In the genomic region with DNA sequence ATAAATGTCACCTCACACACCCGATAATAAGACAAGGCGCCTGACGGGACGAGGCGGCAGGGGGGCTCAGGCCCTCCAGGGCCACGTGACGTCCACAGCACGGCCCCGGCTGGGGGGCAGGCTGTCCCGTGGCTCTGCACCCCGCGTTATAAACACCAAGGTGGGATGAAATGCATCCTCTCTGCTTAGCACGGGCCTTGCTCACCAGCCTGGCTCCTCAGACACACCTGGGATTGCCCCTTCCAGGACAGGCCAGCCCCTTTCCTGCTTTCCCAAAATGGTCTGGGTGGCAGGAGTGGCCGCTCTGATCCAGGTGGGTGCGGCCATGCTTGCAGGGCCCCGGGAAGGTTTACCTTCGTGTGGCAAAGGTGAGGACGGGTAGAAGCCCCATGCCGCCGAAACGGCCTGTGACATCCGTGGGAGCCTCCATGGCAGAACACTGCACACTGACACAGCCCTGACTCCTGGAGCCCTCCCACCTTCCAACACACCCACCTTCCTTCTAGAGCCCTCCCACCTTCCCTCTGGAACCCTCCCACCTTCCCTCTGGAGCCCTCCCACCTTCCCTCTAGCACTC, we compare ENCODE assay signal across 19 cellular contexts. TPM values are rescaled to one million over a fixed set of nuclear protein-coding genes. Genes with fewer than 3 reads are reported as not detected.
DNase-seq lines count a peak whose midpoint lies in the region; ATAC-seq and TF ChIP-seq lines count a peak whose summit lies in the region.
"Had no signal": no experiment of that assay in that cellular context is flagged by ENCODE, and none has a peak within 500 bp of the region (broad histone marks: within the 10 kb centered on the region; RNA-seq: fewer than 3 reads in every experiment).

No MANE protein-coding gene starts in this region.

- no peak overlapping the region for H3K4me3 Mint-ChIP-seq in nephron progenitor cell
- no peak overlapping the region for H3K4me3 Mint-ChIP-seq in effector memory CD8-positive, alpha-beta T cell
- H3K4me3 Mint-ChIP-seq: CD8-positive, alpha-beta T cell; central memory CD8-positive, alpha-beta T cell; naive B cell had no signal

- peak overlapping the region; percentile 23 for H3K27ac ChIP-seq in cardiac muscle cell
- H3K27ac ChIP-seq: esophagus squamous epithelium had no signal

- no peaks in the 10 kb centered on the region for H3K36me3 ChIP-seq in BE2C
- H3K36me3 ChIP-seq in HAP-1 (replicated peaks) = no peaks in the 10 kb centered on the region
- peaks cover 18% of the 10 kb centered on the region for H3K36me3 ChIP-seq in cardiac muscle cell

- peaks cover 9% of the 10 kb centered on the region for H3K36me3 Mint-ChIP-seq in nephron progenitor cell (ENCODE audit: low read depth)
- H3K36me3 Mint-ChIP-seq in effector memory CD8-positive, alpha-beta T cell (ENCODE audit: insufficient read depth) = no peaks in the 10 kb centered on the region
- H3K36me3 Mint-ChIP-seq: naive B cell had no signal

- H3K4me1 ChIP-seq in BE2C = no peaks in the 10 kb centered on the region
- no peaks in the 10 kb centered on the region for H3K4me1 ChIP-seq in HAP-1
- no peaks in the 10 kb centered on the region for H3K4me1 ChIP-seq in cardiac muscle cell (ENCODE audit: low read depth)
- H3K4me1 ChIP-seq: esophagus squamous epithelium had no signal

- no peaks in the 10 kb centered on the region for H3K9me3 Mint-ChIP-seq in nephron progenitor cell
- no peaks in the 10 kb centered on the region for H3K9me3 Mint-ChIP-seq in effector memory CD8-positive, alpha-beta T cell
- H3K9me3 Mint-ChIP-seq: central memory CD8-positive, alpha-beta T cell had no signal

- DNase-seq in BE2C (peak; percentile 12), HAP-1 (ENCODE audit: low spot score in 2 of 2) (peak; percentile 5 to 42), cardiac muscle cell (ENCODE audit: low read depth in 1 of 2, low spot score in 1 of 2) (no peak), nephron progenitor cell (peak; percentile 4), superior temporal gyrus (ENCODE audit: extremely low spot score) (no peak), hypothalamus (lab: John Stamatoyannopoulos, UW) (no peak)
- DNase-seq in effector memory CD8-positive, alpha-beta T cell = no peak
- DNase-seq: activated CD4-positive, alpha-beta T cell treated with anti-CD3 and anti-CD28 coated beads for 4 hours; activated effector memory CD4-positive, alpha-beta T cell treated with anti-CD3 and anti-CD28 coated beads, Interleukin-2, amount 50 U/mL, for 16 hours; esophagus squamous epithelium; H7; KG1; mammary epithelial cell; naive B cell; NCI-H187; stimulated activated CD4-positive, alpha-beta T cell treated with anti-CD3 and anti-CD28 coated beads, Interleukin-4, amount 100 ng/mL, for 4 hours; T-helper 9 cell had no signal

- no peaks in the 10 kb centered on the region for H3K27me3 Mint-ChIP-seq in nephron progenitor cell (ENCODE audit: low read depth, poor library complexity)
- H3K27me3 Mint-ChIP-seq in effector memory CD8-positive, alpha-beta T cell = no peaks in the 10 kb centered on the region
- H3K27me3 Mint-ChIP-seq: central memory CD8-positive, alpha-beta T cell; naive B cell had no signal

- H3K4me3 ChIP-seq in BE2C (ENCODE audit: low read depth, low read length) (no peak overlapping the region), HAP-1 (no peak overlapping the region), cardiac muscle cell (no peak overlapping the region)
- H3K4me3 ChIP-seq: esophagus squamous epithelium had no signal

- H3K27me3 ChIP-seq in BE2C = peaks cover 37% of the 10 kb centered on the region
- H3K27me3 ChIP-seq in HAP-1 (ENCODE audit: low read depth) = no peaks in the 10 kb centered on the region
- no peaks in the 10 kb centered on the region for H3K27me3 ChIP-seq in cardiac muscle cell
- H3K27me3 ChIP-seq: esophagus squamous epithelium had no signal

- no peak overlapping the region for H3K27ac Mint-ChIP-seq in nephron progenitor cell
- no peak overlapping the region for H3K27ac Mint-ChIP-seq in effector memory CD8-positive, alpha-beta T cell

- H3K9me3 ChIP-seq in BE2C = no peaks in the 10 kb centered on the region
- H3K9me3 ChIP-seq in HAP-1 = no peaks in the 10 kb centered on the region
- no peaks in the 10 kb centered on the region for H3K9me3 ChIP-seq in cardiac muscle cell (ENCODE audit: low read depth)
- H3K9me3 ChIP-seq: esophagus squamous epithelium had no signal

- no peak for ATAC-seq in effector memory CD8-positive, alpha-beta T cell (replicated peaks)
- ATAC-seq: CD8-positive, alpha-beta T cell had no signal

- in situ Hi-C loops in HAP-1 (cut with MboI; ENCODE audit: low sequenced_read_pairs) = no loop called here

- TF ChIP-seq CTCF in BE2C (IDR thresholded peaks at IDR 0.05; ENCODE audit: low read depth, low read length) (no peak), cardiac muscle cell (IDR thresholded peaks at IDR 0.05; ENCODE audit: low read depth, low read length) (no peak), nephron progenitor cell (IDR thresholded peaks at IDR 0.05) (no peak)

- peaks cover 6% of the 10 kb centered on the region for H3K4me1 Mint-ChIP-seq in nephron progenitor cell
- no peaks in the 10 kb centered on the region for H3K4me1 Mint-ChIP-seq in effector memory CD8-positive, alpha-beta T cell (ENCODE audit: low read depth in 2 of 2)
- H3K4me1 Mint-ChIP-seq: central memory CD8-positive, alpha-beta T cell had no signal

RNA-seq across cellular contexts. Expression of gene SLC19A1, which starts 35.9 kb away (rescaled TPM):
- polyA plus RNA-seq in BE2C (2012; ENCODE audit: insufficient read depth, insufficient read length, low read depth) = 63.1 TPM
- 19.5 and 25.4 TPM in 2 replicates for total RNA-seq in cardiac muscle cell
- 35.1 and 50.3 TPM in 2 replicates for polyA plus RNA-seq in cardiac muscle cell

Comparison
In these comparisons a context has a peak if more than half of its experiments do, and no peak if none do; other contexts are left out.
1. DNase-seq: peak in BE2C (single experiment), HAP-1 (2 of 2) and nephron progenitor cell (single experiment); none in cardiac muscle cell (0 of 2), effector memory CD8-positive, alpha-beta T cell (0 of 3), superior temporal gyrus (single experiment) and hypothalamus (0 of 51).